ENCODE assay signal across 24 cellular contexts in genomic region chr5:88235828-88236227, GRCh38.
"Had no signal": no experiment of that assay in that cellular context is flagged by ENCODE, and none has a peak within 500 bp of the region (broad histone marks: within the 10 kb centered on the region; RNA-seq: fewer than 3 reads in every experiment).

No MANE protein-coding gene starts in this region.

- DNase-seq: dorsolateral prefrontal cortex; effector CD4-positive, alpha-beta T cell; hypothalamus; left cardiac atrium; left lung; mammary epithelial cell; naive thymus-derived CD8-positive, alpha-beta T cell; stimulated activated CD4-positive, alpha-beta T cell treated with anti-CD3 and anti-CD28 coated beads, Interleukin-2, amount 100 ng/mL, for 24 hours; stimulated activated CD4-positive, alpha-beta T cell treated with anti-CD3 and anti-CD28 coated beads, Interleukin-4, amount 100 ng/mL, for 24 hours; stimulated activated naive CD8-positive, alpha-beta T cell treated with anti-CD3 and anti-CD28 coated beads, Interleukin-15, Interleukin-2, amounts not matched to agents 100 U/mL and 50 U/mL, for 24 hours; substantia nigra; testis; tibial artery had no signal

- H3K9me3 ChIP-seq: left lung, neutrophil, prostate gland, right atrium auricular region, testis, tibial artery had no signal

- FAIRE-seq: colon, frontal cortex, islet of Langerhans had no signal

- H3K4me2 ChIP-seq: smooth muscle cell had no signal

- H3K36me3 ChIP-seq: neutrophil, prostate gland had no signal

- H3K9ac ChIP-seq: parathyroid adenoma had no signal

- H2AFZ ChIP-seq: parathyroid adenoma had no signal

- H3K4me1 Mint-ChIP-seq: stimulated activated effector memory CD8-positive, alpha-beta T cell treated with anti-CD3 and anti-CD28 coated beads, Interleukin-12 subunit alpha, Interleukin-12 subunit beta, amount 100 ng/mL, for 72 hours had no signal

- H3K4me1 ChIP-seq: left lung, parathyroid adenoma, prostate gland, right atrium auricular region, testis, tibial artery had no signal

- H3K9me3 Mint-ChIP-seq: naive thymus-derived CD8-positive, alpha-beta T cell; stimulated activated effector memory CD8-positive, alpha-beta T cell treated with anti-CD3 and anti-CD28 coated beads, Interleukin-12 subunit alpha, Interleukin-12 subunit beta, amount 100 ng/mL, for 72 hours had no signal

- H3K27me3 Mint-ChIP-seq: naive thymus-derived CD8-positive, alpha-beta T cell; type B pancreatic cell had no signal

- H3K27ac ChIP-seq: dorsolateral prefrontal cortex, left lung, neutrophil, parathyroid adenoma, prostate gland, right atrium auricular region, testis, tibial artery had no signal

- H3K4me3 Mint-ChIP-seq: naive thymus-derived CD8-positive, alpha-beta T cell; stimulated activated effector memory CD8-positive, alpha-beta T cell treated with anti-CD3 and anti-CD28 coated beads, Interleukin-12 subunit alpha, Interleukin-12 subunit beta, amount 100 ng/mL, for 72 hours; type B pancreatic cell had no signal

- ATAC-seq: left cardiac atrium; left lung; naive thymus-derived CD8-positive, alpha-beta T cell; sciatic nerve; stimulated activated effector memory CD8-positive, alpha-beta T cell treated with anti-CD3 and anti-CD28 coated beads, Interleukin-12 subunit alpha, Interleukin-12 subunit beta, amount 100 ng/mL, for 72 hours; stimulated activated naive CD8-positive, alpha-beta T cell treated with anti-CD3 and anti-CD28 coated beads, Interleukin-15, Interleukin-2, amounts not matched to agents 100 U/mL and 50 U/mL, for 24 hours had no signal

- H3K79me2 ChIP-seq: parathyroid adenoma had no signal

- H3K27ac Mint-ChIP-seq: stimulated activated effector memory CD8-positive, alpha-beta T cell treated with anti-CD3 and anti-CD28 coated beads, Interleukin-12 subunit alpha, Interleukin-12 subunit beta, amount 100 ng/mL, for 72 hours; type B pancreatic cell had no signal

- H3K27me3 ChIP-seq: dorsolateral prefrontal cortex, left lung, neutrophil, right atrium auricular region, testis, tibial artery had no signal

- H3K4me3 ChIP-seq: dorsolateral prefrontal cortex, left lung, prostate gland, right atrium auricular region, smooth muscle cell, testis, tibial artery had no signal
